Comparison of ENCODE assay signal across 16 cellular contexts in the genomic region with DNA sequence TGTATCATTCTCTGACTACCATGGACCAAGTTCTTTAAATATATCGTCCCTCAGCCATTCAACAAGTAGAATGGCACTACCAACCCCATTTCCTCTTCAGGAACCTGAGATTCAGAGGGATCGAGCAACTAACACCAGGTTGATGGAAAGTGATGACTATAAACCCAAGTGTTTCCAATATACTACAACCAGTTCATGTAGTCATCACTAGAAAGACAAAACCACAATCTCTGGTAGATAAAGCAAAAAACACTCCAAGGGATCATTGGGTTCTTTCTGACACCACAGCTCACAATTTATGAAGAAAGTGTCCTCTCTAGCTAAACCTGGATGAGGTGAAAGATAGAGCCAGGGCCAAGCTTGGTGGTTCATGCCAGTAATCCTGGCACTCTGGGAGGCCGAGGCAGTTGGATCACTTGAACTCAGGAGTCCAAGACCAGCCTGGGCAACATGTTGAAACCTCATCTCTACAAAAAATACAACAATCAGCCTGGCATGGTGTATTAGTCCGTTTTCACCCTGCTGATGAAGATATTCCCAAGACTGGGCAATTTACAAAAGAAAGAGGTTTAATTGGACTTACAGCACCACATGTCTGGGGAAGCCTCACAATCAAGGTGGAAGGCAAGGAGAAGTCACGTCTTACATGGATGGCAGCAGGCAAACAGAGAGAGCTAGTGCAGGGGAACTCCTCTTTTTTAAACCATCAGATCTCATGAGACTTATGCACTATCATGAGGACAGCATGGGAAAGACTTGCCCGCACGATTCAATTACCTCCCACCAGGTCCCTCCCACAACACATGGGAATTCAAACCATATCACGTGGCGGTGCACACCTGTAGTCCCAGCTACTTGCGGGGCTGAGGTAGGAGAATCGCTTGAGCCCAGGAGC. TPM values are rescaled to one million over a fixed set of nuclear protein-coding genes. Genes with fewer than 3 reads are reported as not detected.
DNase-seq lines count a peak whose midpoint lies in the region; ATAC-seq and FAIRE-seq lines count a peak whose summit lies in the region.
"Had no signal": no experiment of that assay in that cellular context is flagged by ENCODE, and none has a peak within 500 bp of the region (broad histone marks: within the 10 kb centered on the region; RNA-seq: fewer than 3 reads in every experiment).

No MANE protein-coding gene starts in this region.

- peaks cover 48% of the 10 kb centered on the region for H3K4me1 Mint-ChIP-seq in activated CD8-positive, alpha-beta memory T cell treated with anti-CD3 and anti-CD28 coated beads, Interleukin-2, amount 10 ng/mL, durations not matched to agents 7 days and 5 days
- peaks cover 41% of the 10 kb centered on the region for H3K4me1 Mint-ChIP-seq in activated T-helper 17 cell treated with anti-CD3 and anti-CD28 coated beads, Interleukin-2, amount 50 U/mL, for 72 hours
- peaks cover 50% of the 10 kb centered on the region for H3K4me1 Mint-ChIP-seq in stimulated activated effector memory CD8-positive, alpha-beta T cell treated with anti-CD3 and anti-CD28 coated beads, Interleukin-12 subunit alpha, Interleukin-12 subunit beta, amount 100 ng/mL, for 72 hours

- ATAC-seq in activated CD8-positive, alpha-beta memory T cell treated with anti-CD3 and anti-CD28 coated beads, Interleukin-2, amount 10 ng/mL, durations not matched to agents 7 days and 5 days = peak; percentile 24
- peak; percentile 55 for ATAC-seq in activated T-helper 17 cell treated with anti-CD3 and anti-CD28 coated beads, Interleukin-2, amount 50 U/mL, for 72 hours (replicated peaks)
- ATAC-seq in stimulated activated effector memory CD8-positive, alpha-beta T cell treated with anti-CD3 and anti-CD28 coated beads, Interleukin-12 subunit alpha, Interleukin-12 subunit beta, amount 100 ng/mL, for 72 hours = peak; percentile 68
- ATAC-seq in GM19455 (IDR thresholded peaks at IDR 0.05; ENCODE audit: unreplicated experiment) (no peak), HG02588 (IDR thresholded peaks at IDR 0.05; ENCODE audit: unreplicated experiment) (no peak), GM21529 (IDR thresholded peaks at IDR 0.05; ENCODE audit: unreplicated experiment) (no peak)
- ATAC-seq: left lobe of liver, Right ventricle myocardium inferior had no signal

- no peak overlapping the region for H3K4me3 Mint-ChIP-seq in activated CD8-positive, alpha-beta memory T cell treated with anti-CD3 and anti-CD28 coated beads, Interleukin-2, amount 10 ng/mL, durations not matched to agents 7 days and 5 days
- H3K4me3 Mint-ChIP-seq in activated T-helper 17 cell treated with anti-CD3 and anti-CD28 coated beads, Interleukin-2, amount 50 U/mL, for 72 hours = no peak overlapping the region
- no peak overlapping the region for H3K4me3 Mint-ChIP-seq in stimulated activated effector memory CD8-positive, alpha-beta T cell treated with anti-CD3 and anti-CD28 coated beads, Interleukin-12 subunit alpha, Interleukin-12 subunit beta, amount 100 ng/mL, for 72 hours

- H3K27ac Mint-ChIP-seq in activated CD8-positive, alpha-beta memory T cell treated with anti-CD3 and anti-CD28 coated beads, Interleukin-2, amount 10 ng/mL, durations not matched to agents 7 days and 5 days = no peak overlapping the region
- no peak overlapping the region for H3K27ac Mint-ChIP-seq in activated T-helper 17 cell treated with anti-CD3 and anti-CD28 coated beads, Interleukin-2, amount 50 U/mL, for 72 hours
- H3K27ac Mint-ChIP-seq in stimulated activated effector memory CD8-positive, alpha-beta T cell treated with anti-CD3 and anti-CD28 coated beads, Interleukin-12 subunit alpha, Interleukin-12 subunit beta, amount 100 ng/mL, for 72 hours = no peak overlapping the region

- no peaks in the 10 kb centered on the region for H3K27me3 Mint-ChIP-seq in activated CD8-positive, alpha-beta memory T cell treated with anti-CD3 and anti-CD28 coated beads, Interleukin-2, amount 10 ng/mL, durations not matched to agents 7 days and 5 days
- H3K27me3 Mint-ChIP-seq in activated T-helper 17 cell treated with anti-CD3 and anti-CD28 coated beads, Interleukin-2, amount 50 U/mL, for 72 hours = no peaks in the 10 kb centered on the region

- H3K36me3 Mint-ChIP-seq in activated CD8-positive, alpha-beta memory T cell treated with anti-CD3 and anti-CD28 coated beads, Interleukin-2, amount 10 ng/mL, durations not matched to agents 7 days and 5 days = peaks cover 63% of the 10 kb centered on the region
- no peaks in the 10 kb centered on the region for H3K36me3 Mint-ChIP-seq in activated T-helper 17 cell treated with anti-CD3 and anti-CD28 coated beads, Interleukin-2, amount 50 U/mL, for 72 hours (ENCODE audit: low read depth)
- no peaks in the 10 kb centered on the region for H3K36me3 Mint-ChIP-seq in stimulated activated effector memory CD8-positive, alpha-beta T cell treated with anti-CD3 and anti-CD28 coated beads, Interleukin-12 subunit alpha, Interleukin-12 subunit beta, amount 100 ng/mL, for 72 hours

- no peak for DNase-seq in activated CD8-positive, alpha-beta memory T cell treated with anti-CD3 and anti-CD28 coated beads, Interleukin-2, amount 10 ng/mL, durations not matched to agents 7 days and 5 days
- no peak for DNase-seq in activated CD8-positive, alpha-beta memory T cell treated with anti-CD3 and anti-CD28 coated beads, Interleukin-2, amount 50 U/mL, for 4 hours
- no peak for DNase-seq in GM19239 (ENCODE audit: insufficient read length, low spot score)
- DNase-seq in stimulated activated effector memory CD8-positive, alpha-beta T cell treated with anti-CD3 and anti-CD28 coated beads, Interleukin-12 subunit alpha, Interleukin-12 subunit beta, amount 100 ng/mL, for 72 hours (ENCODE audit: low spot score in 2 of 2) = peak in 1 of 2 donors; percentile 53
- DNase-seq: DMS53; effector CD4-positive, alpha-beta T cell; glutamatergic neuron; NCI-H1436 treated with DMSO at 0.1 percent for 48 hours; NCI-H2171 treated with DMSO at 0.1 percent for 48 hours; NCI-H69 had no signal

- FAIRE-seq in GM19239 (lab: Jason Lieb, UNC) = peak; percentile 68

- CTCF ChIA-PET in activated CD8-positive, alpha-beta memory T cell treated with anti-CD3 and anti-CD28 coated beads, Interleukin-2, amount 10 ng/mL, durations not matched to agents 7 days and 5 days (lab: Charles Lee) = interaction anchor here (1.1 to 5.0 kb wide), 6 partner anchors 10 to 102 kb away, joined by 3 to 35 read pairs (median 6); no protein-coding TSS in a partner anchor

- H3K9me3 Mint-ChIP-seq in activated CD8-positive, alpha-beta memory T cell treated with anti-CD3 and anti-CD28 coated beads, Interleukin-2, amount 10 ng/mL, durations not matched to agents 7 days and 5 days (ENCODE audit: low read depth) = peaks cover 11% of the 10 kb centered on the region
- H3K9me3 Mint-ChIP-seq in activated T-helper 17 cell treated with anti-CD3 and anti-CD28 coated beads, Interleukin-2, amount 50 U/mL, for 72 hours = peaks cover 10% of the 10 kb centered on the region
- H3K9me3 Mint-ChIP-seq in stimulated activated effector memory CD8-positive, alpha-beta T cell treated with anti-CD3 and anti-CD28 coated beads, Interleukin-12 subunit alpha, Interleukin-12 subunit beta, amount 100 ng/mL, for 72 hours = peaks cover 12% of the 10 kb centered on the region

RNA-seq across cellular contexts. Expression of gene CD226, which starts 2.2 kb away (rescaled TPM):
- 10 to 100 TPM; 83.3 to 95.4 TPM for total RNA-seq in activated CD8-positive, alpha-beta memory T cell treated with anti-CD3 and anti-CD28 coated beads, Interleukin-2, amount 10 ng/mL, durations not matched to agents 7 days and 5 days
- total RNA-seq in activated T-helper 17 cell treated with anti-CD3 and anti-CD28 coated beads, Interleukin-2, amount 50 U/mL, for 72 hours = 100 to 1,000 TPM; 136 to 146 TPM

Comparison
In these comparisons a context has a peak if more than half of its experiments do, and no peak if none do; other contexts are left out.
1. ATAC-seq: peak in activated CD8-positive, alpha-beta memory T cell treated with anti-CD3 and anti-CD28 coated beads, Interleukin-2, amount 10 ng/mL, durations not matched to agents 7 days and 5 days (single experiment), activated T-helper 17 cell treated with anti-CD3 and anti-CD28 coated beads, Interleukin-2, amount 50 U/mL, for 72 hours (single experiment) and stimulated activated effector memory CD8-positive, alpha-beta T cell treated with anti-CD3 and anti-CD28 coated beads, Interleukin-12 subunit alpha, Interleukin-12 subunit beta, amount 100 ng/mL, for 72 hours (single experiment); none in GM19455 (single experiment), HG02588 (single experiment) and GM21529 (single experiment).